ENCODE assay signal across 26 cellular contexts in the genomic region with DNA sequence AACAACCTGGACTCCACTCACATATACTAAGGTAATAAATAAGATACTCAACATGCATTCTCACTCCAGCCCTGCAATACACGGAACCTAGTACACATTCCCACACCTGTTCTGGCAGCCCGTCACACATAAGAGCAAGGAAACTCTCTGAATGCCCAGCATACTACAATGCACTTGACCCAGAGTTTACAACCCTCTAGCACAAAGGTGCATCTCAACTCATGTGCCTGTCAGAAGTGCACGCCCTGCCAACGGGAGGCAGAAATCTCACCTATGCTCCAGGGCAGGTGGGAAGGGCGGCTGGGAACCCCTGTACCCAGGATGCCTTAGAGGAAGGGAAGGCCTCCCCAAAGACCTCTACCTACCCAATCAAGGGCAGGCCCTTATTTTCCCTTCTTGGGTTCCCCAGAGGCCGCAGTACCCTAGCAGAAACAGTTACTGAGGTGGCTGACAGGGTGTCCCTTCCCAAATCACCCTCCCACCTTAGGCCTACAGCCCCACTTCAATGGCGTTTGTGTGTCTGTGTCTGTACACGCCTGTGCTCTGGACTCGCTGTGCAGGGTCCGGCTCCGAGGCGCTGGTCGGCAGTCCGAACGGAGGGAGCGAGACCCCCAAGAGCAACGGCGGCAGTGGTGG. TPM values are rescaled to one million over a fixed set of nuclear protein-coding genes. Genes with fewer than 3 reads are reported as not detected.
DNase-seq lines count a peak whose midpoint lies in the region; ATAC-seq and TF ChIP-seq lines count a peak whose summit lies in the region.
"Had no signal": no experiment of that assay in that cellular context is flagged by ENCODE, and none has a peak within 500 bp of the region (broad histone marks: within the 10 kb centered on the region; RNA-seq: fewer than 3 reads in every experiment).

No MANE protein-coding gene starts in this region.

- peak overlapping the region; percentile 66 for H3K27ac Mint-ChIP-seq in activated CD4-positive, alpha-beta T cell treated with anti-CD3 and anti-CD28 coated beads, Interleukin-2, amount 10 ng/mL, durations not matched to agents 24 days and 14 days
- H3K27ac Mint-ChIP-seq: activated T-helper 2 cell treated with anti-CD3 and anti-CD28 coated beads, Interferon-gamma antibody, Interleukin-2, Interleukin-4, amounts not matched to agents 10 μg/mL and 5 μg/mL and 100 μg/mL, durations not matched to agents 14 hours and 24 hours and 36 hours; stimulated activated naive CD8-positive, alpha-beta T cell treated with anti-CD3 and anti-CD28 coated beads, Interleukin-15, Interleukin-2, amounts not matched to agents 100 ng/mL and 50 ng/mL, for 24 hours had no signal

- H3K4me3 ChIP-seq in hepatocyte (no peak overlapping the region), trophoblast cell (ENCODE audit: low read depth, low read length) (no peak overlapping the region)
- H3K4me3 ChIP-seq: BLaER1, HAP-1, upper lobe of left lung had no signal

- peaks cover 4% of the 10 kb centered on the region for H3K36me3 Mint-ChIP-seq in activated CD4-positive, alpha-beta T cell treated with anti-CD3 and anti-CD28 coated beads, Interleukin-2, amount 10 ng/mL, durations not matched to agents 24 days and 14 days (ENCODE audit: low read depth)

- no peak overlapping the region for H3K18ac ChIP-seq in trophoblast cell (ENCODE audit: low read length)

- peaks cover 5% of the 10 kb centered on the region for H3K79me2 ChIP-seq in hepatocyte
- H3K79me2 ChIP-seq in trophoblast cell (ENCODE audit: control insufficient read depth, insufficient read depth, low read length, poor library complexity): no peaks in the 10 kb centered on the region
- H3K79me2 ChIP-seq: parathyroid adenoma had no signal

- H3K36me3 ChIP-seq in hepatocyte (replicated peaks; ENCODE audit: insufficient read depth, low read depth) (no peaks in the 10 kb centered on the region), trophoblast cell (ENCODE audit: control insufficient read depth in 1 of 2, insufficient read depth in 2 of 2, low read length in 2 of 2) (no peaks in the 10 kb centered on the region)
- H3K36me3 ChIP-seq: BLaER1, HAP-1, left ventricle myocardium inferior, upper lobe of left lung had no signal

- H2BK120ac ChIP-seq in trophoblast cell (ENCODE audit: insufficient read depth, low read length, poor library complexity): no peak overlapping the region

- intact Hi-C loops in activated CD4-positive, alpha-beta T cell treated with anti-CD3 and anti-CD28 coated beads, Interleukin-2, amount 10 ng/mL, durations not matched to agents 24 days and 14 days (cut with micrococcal nuclease): loop anchor here (5.0 kb wide), 3 partner anchors 147 to 1713 kb away; a partner anchor contains a TSS

- no peaks in the 10 kb centered on the region for H3K79me1 ChIP-seq in trophoblast cell (ENCODE audit: low read length)

- H3K14ac ChIP-seq in trophoblast cell (ENCODE audit: low read length): no peak overlapping the region

- H3K9me3 ChIP-seq in hepatocyte (ENCODE audit: low read depth) (no peaks in the 10 kb centered on the region), trophoblast cell (ENCODE audit: insufficient read depth, low read depth, low read length) (peaks cover 16% of the 10 kb centered on the region)
- H3K9me3 ChIP-seq: HAP-1, left ventricle myocardium inferior, upper lobe of left lung had no signal

- H3K4ac ChIP-seq in trophoblast cell (ENCODE audit: low read depth, low read length): no peak overlapping the region

- peaks cover 5% of the 10 kb centered on the region for H3K9me3 Mint-ChIP-seq in activated CD4-positive, alpha-beta T cell treated with anti-CD3 and anti-CD28 coated beads, Interleukin-2, amount 10 ng/mL, durations not matched to agents 24 days and 14 days
- H3K9me3 Mint-ChIP-seq: activated T-helper 2 cell treated with anti-CD3 and anti-CD28 coated beads, Interferon-gamma antibody, Interleukin-2, Interleukin-4, amounts not matched to agents 10 μg/mL and 5 μg/mL and 100 μg/mL, durations not matched to agents 14 hours and 24 hours and 36 hours; stimulated activated naive CD8-positive, alpha-beta T cell treated with anti-CD3 and anti-CD28 coated beads, Interleukin-15, Interleukin-2, amounts not matched to agents 100 ng/mL and 50 ng/mL, for 24 hours had no signal

- no peak overlapping the region for H2AFZ ChIP-seq in hepatocyte
- H2AFZ ChIP-seq in trophoblast cell (ENCODE audit: insufficient read depth, low read length, poor library complexity): no peak overlapping the region
- H2AFZ ChIP-seq: parathyroid adenoma had no signal

- no peak overlapping the region for H3K23ac ChIP-seq in trophoblast cell (ENCODE audit: low read length)

- H3K9ac ChIP-seq in trophoblast cell (ENCODE audit: low read length): no peak overlapping the region
- H3K9ac ChIP-seq: BLaER1, parathyroid adenoma had no signal

- WGBS in hepatocyte (ENCODE audit: low lambda C conversion rate, missing lambda C conversion rate): 42% methylated on average over 18 of the region's 18 CpGs
- WGBS in trophoblast cell (ENCODE audit: extremely low coverage, insufficient coverage, insufficient read length): no CpG with 5 or more reads among the region's 18 CpGs

- no peak overlapping the region for H2BK12ac ChIP-seq in trophoblast cell (ENCODE audit: low read length)

- no peak overlapping the region for H3K4me3 Mint-ChIP-seq in activated CD4-positive, alpha-beta T cell treated with anti-CD3 and anti-CD28 coated beads, Interleukin-2, amount 10 ng/mL, durations not matched to agents 24 days and 14 days
- H3K4me3 Mint-ChIP-seq: stimulated activated naive CD8-positive, alpha-beta T cell treated with anti-CD3 and anti-CD28 coated beads, Interleukin-15, Interleukin-2, amounts not matched to agents 100 ng/mL and 50 ng/mL, for 24 hours had no signal

- H3K4me1 Mint-ChIP-seq in activated CD4-positive, alpha-beta T cell treated with anti-CD3 and anti-CD28 coated beads, Interleukin-2, amount 10 ng/mL, durations not matched to agents 24 days and 14 days: no peaks in the 10 kb centered on the region

- H3K4me1 ChIP-seq in hepatocyte (ENCODE audit: insufficient read depth) (no peaks in the 10 kb centered on the region), trophoblast cell (ENCODE audit: control insufficient read depth in 1 of 2, insufficient read depth in 2 of 2, low read length in 2 of 2) (peaks cover 15 to 27% of the 10 kb centered on the region in 2 experiments)
- H3K4me1 ChIP-seq: BLaER1, parathyroid adenoma had no signal

- no peaks in the 10 kb centered on the region for H4K20me1 ChIP-seq in hepatocyte (ENCODE audit: insufficient read depth, poor library complexity, severe bottlenecking)
- H4K20me1 ChIP-seq: BLaER1 had no signal

- no peak for TF ChIP-seq CTCF in hepatocyte (IDR thresholded peaks at IDR 0.05; ENCODE audit: poor library complexity)

- no peak overlapping the region for H2BK5ac ChIP-seq in trophoblast cell (ENCODE audit: low read depth, low read length, poor library complexity)

- no peak overlapping the region for H4K8ac ChIP-seq in trophoblast cell (ENCODE audit: low read depth, low read length)

- H3K4me2 ChIP-seq in hepatocyte (peak overlapping the region; percentile 96), trophoblast cell (ENCODE audit: low read length) (peak overlapping the region; percentile 55)
- H3K4me2 ChIP-seq: BLaER1 had no signal

- no peaks in the 10 kb centered on the region for H3K9me2 ChIP-seq in hepatocyte (replicated peaks; ENCODE audit: insufficient read depth)

- ATAC-seq in GM18502 (IDR thresholded peaks at IDR 0.05; ENCODE audit: poor library complexity, unreplicated experiment): no peak
- ATAC-seq: PC-3 had no signal

- H2AK5ac ChIP-seq in trophoblast cell (ENCODE audit: low read length): no peak overlapping the region

- DNase-seq in activated CD4-positive, alpha-beta T cell treated with anti-CD3 and anti-CD28 coated beads, Interleukin-2, amount 10 ng/mL, durations not matched to agents 24 days and 14 days: no peak
- no peak for DNase-seq in activated CD4-positive, alpha-beta T cell treated with anti-CD3 and anti-CD28 coated beads, Interleukin-2, amount 50 U/mL, for 1 hour
- DNase-seq in HT-29 (ENCODE audit: low spot score) (peak; percentile 25), hepatocyte (ENCODE audit: low spot score) (no peak), trophoblast cell (no peak), NOMO-1 treated with dmso at 0.1 percent for 144 hours (lab: John Stamatoyannopoulos, UW; ENCODE audit: unreplicated experiment) (no peak), cerebellar nuclear complex (lab: John Stamatoyannopoulos, UW) (no peak)
- DNase-seq: amygdala; central memory CD4-positive, alpha-beta T cell; effector CD8-positive, alpha-beta T cell; left ventricle myocardium inferior; NCI-H1105; NCI-H2107; NCI-H82; PC-3; SIG-M5; stimulated activated CD4-positive, alpha-beta T cell treated with anti-CD3 and anti-CD28 coated beads, Interleukin-1b, Interleukin-23, amount 100 ng/mL, for 48 hours had no signal

- H3K27me3 Mint-ChIP-seq in activated CD4-positive, alpha-beta T cell treated with anti-CD3 and anti-CD28 coated beads, Interleukin-2, amount 10 ng/mL, durations not matched to agents 24 days and 14 days: peaks cover 85% of the 10 kb centered on the region

- H3K27ac ChIP-seq in hepatocyte (no peak overlapping the region), trophoblast cell (ENCODE audit: low read depth, low read length) (no peak overlapping the region)
- H3K27ac ChIP-seq: BLaER1, left ventricle myocardium inferior, parathyroid adenoma, upper lobe of left lung had no signal

- peaks cover 100% of the 10 kb centered on the region for H3K27me3 ChIP-seq in hepatocyte
- H3K27me3 ChIP-seq in trophoblast cell (ENCODE audit: insufficient read depth, low read length): peaks cover 99% of the 10 kb centered on the region

- no peak overlapping the region for H4K91ac ChIP-seq in trophoblast cell (ENCODE audit: low read depth, low read length)

- no peak overlapping the region for H4K12ac ChIP-seq in trophoblast cell (ENCODE audit: low read depth, low read length)

RNA-seq across cellular contexts. Expression of a gene that starts 2.0 kb away (rescaled TPM):
- total RNA-seq in activated CD4-positive, alpha-beta T cell treated with anti-CD3 and anti-CD28 coated beads, Interleukin-2, amount 10 ng/mL, durations not matched to agents 24 days and 14 days: not detected in 2 replicates
- total RNA-seq in HT-29 (2014; rRNA removed; shearing (Covaris generic)): 0.31 TPM in 1 of 2 replicates, not detected in the other
- total RNA-seq in hepatocyte: 1.1 and 1.6 TPM in 2 replicates
- polyA plus RNA-seq in hepatocyte: 0.95 and 1.9 TPM in 2 replicates
- polyA plus RNA-seq in trophoblast cell (2013): 0.78 and 0.81 TPM in 2 replicates
- total RNA-seq: activated T-helper 2 cell treated with anti-CD3 and anti-CD28 coated beads, Interferon-gamma antibody, Interleukin-2, Interleukin-4, amounts not matched to agents 10 μg/mL and 5 μg/mL and 100 μg/mL, durations not matched to agents 14 hours and 24 hours and 36 hours; left ventricle myocardium inferior; mucosa of gallbladder; T-helper 1 cell treated with Interleukin-12 subunit alpha and Interleukin-12 subunit beta and Interleukin-4 antibody, amounts not matched to agents 30 ng/mL and 1 ng/mL, for 36 hours; upper lobe of left lung had no signal

RNA-seq across cellular contexts. Expression of a gene that starts 44.7 kb away (rescaled TPM):
- total RNA-seq in activated CD4-positive, alpha-beta T cell treated with anti-CD3 and anti-CD28 coated beads, Interleukin-2, amount 10 ng/mL, durations not matched to agents 24 days and 14 days: not detected in 2 replicates
- 19.8 and 22.2 TPM in 2 replicates for total RNA-seq in HT-29 (2014; rRNA removed; shearing (Covaris generic))
- total RNA-seq in hepatocyte: 13.0 and 14.2 TPM in 2 replicates
- polyA plus RNA-seq in hepatocyte: 6.1 and 6.2 TPM in 2 replicates
- polyA plus RNA-seq in trophoblast cell (2013): 0.82 and 1.00 TPM in 2 replicates
- total RNA-seq: activated T-helper 2 cell treated with anti-CD3 and anti-CD28 coated beads, Interferon-gamma antibody, Interleukin-2, Interleukin-4, amounts not matched to agents 10 μg/mL and 5 μg/mL and 100 μg/mL, durations not matched to agents 14 hours and 24 hours and 36 hours; left ventricle myocardium inferior; T-helper 1 cell treated with Interleukin-12 subunit alpha and Interleukin-12 subunit beta and Interleukin-4 antibody, amounts not matched to agents 30 ng/mL and 1 ng/mL, for 36 hours; upper lobe of left lung had no signal

RNA-seq across cellular contexts. Expression of a gene that starts 59.6 kb away (rescaled TPM):
- total RNA-seq in activated CD4-positive, alpha-beta T cell treated with anti-CD3 and anti-CD28 coated beads, Interleukin-2, amount 10 ng/mL, durations not matched to agents 24 days and 14 days: not detected in 2 replicates
- 67.7 and 74.3 TPM in 2 replicates for total RNA-seq in HT-29 (2014; rRNA removed; shearing (Covaris generic))
- total RNA-seq in hepatocyte: 6.4 and 9.6 TPM in 2 replicates
- 5.4 and 7.6 TPM in 2 replicates for polyA plus RNA-seq in hepatocyte
- 1.5 and 2.2 TPM in 2 replicates for polyA plus RNA-seq in trophoblast cell (2013)
- total RNA-seq: activated T-helper 2 cell treated with anti-CD3 and anti-CD28 coated beads, Interferon-gamma antibody, Interleukin-2, Interleukin-4, amounts not matched to agents 10 μg/mL and 5 μg/mL and 100 μg/mL, durations not matched to agents 14 hours and 24 hours and 36 hours; left ventricle myocardium inferior; mucosa of gallbladder; T-helper 1 cell treated with Interleukin-12 subunit alpha and Interleukin-12 subunit beta and Interleukin-4 antibody, amounts not matched to agents 30 ng/mL and 1 ng/mL, for 36 hours; upper lobe of left lung had no signal

Comparison
In these comparisons a context has a peak if more than half of its experiments do, and no peak if none do; other contexts are left out.
1. RNA of a gene that starts 44.7 kb away (total RNA-seq): 19.8 to 22.2 TPM in HT-29 and 13.0 to 14.2 TPM in hepatocyte; not detected in activated CD4-positive, alpha-beta T cell treated with anti-CD3 and anti-CD28 coated beads, Interleukin-2, amount 10 ng/mL, durations not matched to agents 24 days and 14 days; every median in the first group is over 10 times any median in the second.